In genomic region chr2:239266779-239267410, GRCh38 we compare ENCODE assay signal across 8 cellular contexts.
A peak's percentile ranks its signal among the peaks of the same experiment; 100 is the strongest.
DNase-seq lines count a peak whose midpoint lies in the region; ATAC-seq, FAIRE-seq and TF ChIP-seq lines count a peak whose summit lies in the region.

No MANE protein-coding gene starts in this region.

- intact Hi-C loops in CD14-positive monocyte (cut with micrococcal nuclease): loop anchor here (2.0 to 5.0 kb wide), 3 partner anchors 14 to 45 kb away; no protein-coding TSS in a partner anchor

- H3K4me3 ChIP-seq in HEK293 (ENCODE audit: low read depth, low read length): no peak overlapping the region
- H3K4me3 ChIP-seq in lung: peak overlapping the region; percentile 12

- no peaks in the 10 kb centered on the region for H3K27me3 ChIP-seq in lung (ENCODE audit: control insufficient read depth, insufficient read depth)

- DNase-seq in CD14-positive monocyte (ENCODE audit: low spot score) (peak; percentile 42), lung (ENCODE audit: low spot score) (no peak), GM12892 (ENCODE audit: insufficient read length) (no peak), H4 (ENCODE audit: low spot score) (no peak), NCI-H1417 treated with DMSO at 0.1 percent for 48 hours (lab: John Stamatoyannopoulos, UW) (no peak), dedifferentiated amniotic fluid mesenchymal stem cell (ENCODE audit: extremely low spot score) (no peak)
- DNase-seq in activated T-cell treated with anti-CD3 and anti-CD28 coated beads, Interleukin-2, amount 50 U/mL, for 24 hours: peak; percentile 53

- ATAC-seq in lung (ENCODE audit: insufficient read depth, low FRiP score): no peak

- H3K4me1 ChIP-seq in HEK293 (ENCODE audit: control insufficient read depth, insufficient read depth, low read length) (peaks cover 10% of the 10 kb centered on the region), lung (ENCODE audit: control insufficient read depth in 2 of 2, insufficient read depth in 2 of 2, low read length in 2 of 2) (peaks cover 38 to 56% of the 10 kb centered on the region in 2 donors)

- H3K9me3 Mint-ChIP-seq in CD14-positive monocyte: peaks cover 0 to 1% (median 0%) of the 10 kb centered on the region in 7 donors
- H3K9me3 Mint-ChIP-seq in activated T-cell treated with anti-CD3 and anti-CD28 coated beads, Interleukin-2, amount 50 U/mL, for 24 hours: no peaks in the 10 kb centered on the region

- no peak for TF ChIP-seq POLR2A in GM12892 (IDR thresholded peaks at IDR 0.05; ENCODE audit: low read depth, low read length)

- H3K27ac ChIP-seq in HEK293 (ENCODE audit: extremely low read depth, low read depth, low read length) (no peak overlapping the region), lung (ENCODE audit: low read depth in 1 of 2, low read length in 1 of 2) (peak overlapping the region; percentile 46 to 97)

- peak overlapping the region; percentile 97 to 100 (median 99) for H3K27ac Mint-ChIP-seq in CD14-positive monocyte
- H3K27ac Mint-ChIP-seq in activated T-cell treated with anti-CD3 and anti-CD28 coated beads, Interleukin-2, amount 50 U/mL, for 24 hours: peak overlapping the region; percentile 95

- H3K36me3 Mint-ChIP-seq in CD14-positive monocyte: peaks cover 34 to 37% of the 10 kb centered on the region in 2 donors
- H3K36me3 Mint-ChIP-seq in activated T-cell treated with anti-CD3 and anti-CD28 coated beads, Interleukin-2, amount 50 U/mL, for 24 hours (ENCODE audit: low read depth): peaks cover 7% of the 10 kb centered on the region

- POLR2A ChIA-PET in HEK293 (lab: Yijun Ruan, JAX): no interaction called here

- CTCF ChIA-PET in HEK293 (lab: Yijun Ruan, JAX): interaction anchor here (0.6 kb wide), 2 partner anchors 78 to 619 kb away, joined by 3 to 4 read pairs; no protein-coding TSS in a partner anchor

- H3K27me3 Mint-ChIP-seq in CD14-positive monocyte (ENCODE audit: low read depth in 3 of 3): peaks cover 0 to 5% (median 3%) of the 10 kb centered on the region in 3 donors
- H3K27me3 Mint-ChIP-seq in activated T-cell treated with anti-CD3 and anti-CD28 coated beads, Interleukin-2, amount 50 U/mL, for 24 hours: peaks cover 15% of the 10 kb centered on the region

- no peak for FAIRE-seq in GM12892 (lab: Jason Lieb, UNC)

- TF ChIP-seq CTCF in CD14-positive monocyte (IDR thresholded peaks at IDR 0.05) (no peak), HEK293 (tag by site-specific recombination; IDR thresholded peaks at IDR 0.05) (no peak), lung (IDR thresholded peaks at IDR 0.05; ENCODE audit: control extremely low read depth, extremely low read depth) (no peak)

- H3K36me3 ChIP-seq in HEK293 (ENCODE audit: control insufficient read depth in 2 of 2, insufficient read depth in 1 of 2, low read length in 2 of 2) (no peaks in the 10 kb centered on the region), lung (ENCODE audit: control insufficient read depth in 2 of 2, insufficient read depth in 2 of 2, low read length in 2 of 2) (no peaks in the 10 kb centered on the region)

- peaks cover 89% of the 10 kb centered on the region for H3K4me1 Mint-ChIP-seq in CD14-positive monocyte
- peaks cover 86% of the 10 kb centered on the region for H3K4me1 Mint-ChIP-seq in activated T-cell treated with anti-CD3 and anti-CD28 coated beads, Interleukin-2, amount 50 U/mL, for 24 hours (ENCODE audit: low read depth)

- WGBS in lung, 2 donors: 40 to 61% methylated on average over 16 of the region's 16 CpGs

- H3K9me3 ChIP-seq in HEK293 (ENCODE audit: control insufficient read depth, insufficient read depth, low read depth, low read length) (no peaks in the 10 kb centered on the region), lung (ENCODE audit: control insufficient read depth in 2 of 2, insufficient read depth in 1 of 2, low read length in 1 of 2) (no peaks in the 10 kb centered on the region)

- peak overlapping the region; percentile 92 to 96 for H3K4me3 Mint-ChIP-seq in CD14-positive monocyte
- peak overlapping the region; percentile 77 for H3K4me3 Mint-ChIP-seq in activated T-cell treated with anti-CD3 and anti-CD28 coated beads, Interleukin-2, amount 50 U/mL, for 24 hours

TF ChIP-seq in HEK293, 187 proteins besides CTCF, POLR2A, EP300 and RAD21:
- TF ChIP-seq ZIC2 (tag by site-specific recombination; IDR thresholded peaks at IDR 0.05): peak; percentile 67
- no peak for TF ChIP-seq KLF1 (tag by site-specific recombination; IDR thresholded peaks at IDR 0.05)

Comparison
In these comparisons a context has a peak if more than half of its experiments do, and no peak if none do; other contexts are left out.
1. DNase-seq: peak in CD14-positive monocyte (single experiment) and activated T-cell treated with anti-CD3 and anti-CD28 coated beads, Interleukin-2, amount 50 U/mL, for 24 hours (single experiment); none in lung (single experiment), GM12892 (single experiment), H4 (single experiment), NCI-H1417 treated with DMSO at 0.1 percent for 48 hours (single experiment) and dedifferentiated amniotic fluid mesenchymal stem cell (single experiment).